ENCODE assay signal across 1 cellular context in the genomic region with DNA sequence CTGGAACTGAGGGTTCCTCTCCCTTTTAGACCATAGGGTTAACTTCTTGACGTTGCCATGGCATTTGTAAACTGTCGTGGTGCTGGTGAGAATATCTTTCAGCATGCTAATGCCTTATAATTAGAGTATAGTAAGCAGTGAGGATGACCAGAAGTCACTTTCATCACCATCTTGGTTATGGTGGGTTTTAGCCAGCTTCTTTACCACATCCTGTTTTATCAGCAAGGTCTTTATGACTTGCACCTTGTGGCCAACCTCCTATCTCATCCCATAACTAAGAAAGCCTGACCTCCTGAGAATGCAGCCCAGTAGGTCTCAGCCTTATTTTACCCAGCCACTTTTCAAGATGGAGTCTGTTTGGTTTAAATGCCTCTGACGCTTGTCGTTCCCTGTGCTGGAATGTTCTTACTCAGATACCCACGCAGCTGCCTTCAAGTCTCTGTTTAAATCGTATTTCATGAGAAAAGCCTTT.
TF ChIP-seq lines count a peak whose summit lies in the region.

No MANE protein-coding gene starts in this region.

TF ChIP-seq in K562, 482 proteins besides CTCF, POLR2A, EP300 and RAD21 (continued from another document and continues in another):
- peak; percentile 56; the same call in 1 of the 2 replicates for TF ChIP-seq E2F3 (CRISPR knock-in tag; IDR thresholded peaks at IDR 0.05)
- no peak for TF ChIP-seq STAT5A (IDR thresholded peaks at IDR 0.05; ENCODE audit: borderline replicate concordance, low read length)
- TF ChIP-seq CXXC5 (CRISPR knock-in tag; IDR thresholded peaks at IDR 0.05), result peak; percentile 40; the same call in 1 of the 2 replicates
- peak; percentile 75; the same call in 1 of the 2 replicates for TF ChIP-seq KLF6 (CRISPR knock-in tag; IDR thresholded peaks at IDR 0.05; ENCODE audit: borderline replicate concordance)
- no peak for TF ChIP-seq NR2C1 (IDR thresholded peaks at IDR 0.05)
- peak; percentile 63; the same call in 1 of the 2 replicates for TF ChIP-seq NR2C1 (tag; IDR thresholded peaks at IDR 0.05)
- TF ChIP-seq, protein P1, sequence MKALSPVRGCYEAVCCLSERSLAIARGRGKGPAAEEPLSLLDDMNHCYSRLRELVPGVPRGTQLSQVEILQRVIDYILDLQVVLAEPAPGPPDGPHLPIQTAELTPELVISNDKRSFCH (CRISPR knock-in tag; IDR thresholded peaks at IDR 0.05), result 0 out of 2 replicates have a peak, but pooled peaks have one; percentile 29
- TF ChIP-seq, protein P1 (tag; IDR thresholded peaks at IDR 0.05), result peak; percentile 95
- no peak for TF ChIP-seq MYBL2 (IDR thresholded peaks at IDR 0.05; ENCODE audit: low read depth)
- TF ChIP-seq MYBL2 (CRISPR knock-in tag; IDR thresholded peaks at IDR 0.05; ENCODE audit: borderline replicate concordance), result no peak
- no peak for TF ChIP-seq WHSC1 (IDR thresholded peaks at IDR 0.05; ENCODE audit: low read length)
- TF ChIP-seq HNRNPUL1 (IDR thresholded peaks at IDR 0.05; ENCODE audit: low read length), result no peak
- TF ChIP-seq, protein P2, sequence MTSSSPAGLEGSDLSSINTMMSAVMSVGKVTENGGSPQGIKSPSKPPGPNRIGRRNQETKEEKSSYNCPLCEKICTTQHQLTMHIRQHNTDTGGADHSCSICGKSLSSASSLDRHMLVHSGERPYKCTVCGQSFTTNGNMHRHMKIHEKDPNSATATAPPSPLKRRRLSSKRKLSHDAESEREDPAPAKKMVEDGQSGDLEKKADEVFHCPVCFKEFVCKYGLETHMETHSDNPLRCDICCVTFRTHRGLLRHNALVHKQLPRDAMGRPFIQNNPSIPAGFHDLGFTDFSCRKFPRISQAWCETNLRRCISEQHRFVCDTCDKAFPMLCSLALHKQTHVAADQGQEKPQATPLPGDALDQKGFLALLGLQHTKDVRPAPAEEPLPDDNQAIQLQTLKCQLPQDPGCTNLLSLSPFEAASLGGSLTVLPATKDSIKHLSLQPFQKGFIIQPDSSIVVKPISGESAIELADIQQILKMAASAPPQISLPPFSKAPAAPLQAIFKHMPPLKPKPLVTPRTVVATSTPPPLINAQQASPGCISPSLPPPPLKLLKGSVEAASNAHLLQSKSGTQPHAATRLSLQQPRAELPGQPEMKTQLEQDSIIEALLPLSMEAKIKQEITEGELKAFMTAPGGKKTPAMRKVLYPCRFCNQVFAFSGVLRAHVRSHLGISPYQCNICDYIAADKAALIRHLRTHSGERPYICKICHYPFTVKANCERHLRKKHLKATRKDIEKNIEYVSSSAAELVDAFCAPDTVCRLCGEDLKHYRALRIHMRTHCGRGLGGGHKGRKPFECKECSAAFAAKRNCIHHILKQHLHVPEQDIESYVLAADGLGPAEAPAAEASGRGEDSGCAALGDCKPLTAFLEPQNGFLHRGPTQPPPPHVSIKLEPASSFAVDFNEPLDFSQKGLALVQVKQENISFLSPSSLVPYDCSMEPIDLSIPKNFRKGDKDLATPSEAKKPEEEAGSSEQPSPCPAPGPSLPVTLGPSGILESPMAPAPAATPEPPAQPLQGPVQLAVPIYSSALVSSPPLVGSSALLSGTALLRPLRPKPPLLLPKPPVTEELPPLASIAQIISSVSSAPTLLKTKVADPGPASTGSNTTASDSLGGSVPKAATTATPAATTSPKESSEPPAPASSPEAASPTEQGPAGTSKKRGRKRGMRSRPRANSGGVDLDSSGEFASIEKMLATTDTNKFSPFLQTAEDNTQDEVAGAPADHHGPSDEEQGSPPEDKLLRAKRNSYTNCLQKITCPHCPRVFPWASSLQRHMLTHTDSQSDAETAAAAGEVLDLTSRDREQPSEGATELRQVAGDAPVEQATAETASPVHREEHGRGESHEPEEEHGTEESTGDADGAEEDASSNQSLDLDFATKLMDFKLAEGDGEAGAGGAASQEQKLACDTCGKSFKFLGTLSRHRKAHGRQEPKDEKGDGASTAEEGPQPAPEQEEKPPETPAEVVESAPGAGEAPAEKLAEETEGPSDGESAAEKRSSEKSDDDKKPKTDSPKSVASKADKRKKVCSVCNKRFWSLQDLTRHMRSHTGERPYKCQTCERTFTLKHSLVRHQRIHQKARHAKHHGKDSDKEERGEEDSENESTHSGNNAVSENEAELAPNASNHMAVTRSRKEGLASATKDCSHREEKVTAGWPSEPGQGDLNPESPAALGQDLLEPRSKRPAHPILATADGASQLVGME (CRISPR knock-in tag; IDR thresholded peaks at IDR 0.05), result no peak
- no peak for TF ChIP-seq RFX7 (CRISPR knock-in tag; IDR thresholded peaks at IDR 0.05)
- TF ChIP-seq, protein P3, sequence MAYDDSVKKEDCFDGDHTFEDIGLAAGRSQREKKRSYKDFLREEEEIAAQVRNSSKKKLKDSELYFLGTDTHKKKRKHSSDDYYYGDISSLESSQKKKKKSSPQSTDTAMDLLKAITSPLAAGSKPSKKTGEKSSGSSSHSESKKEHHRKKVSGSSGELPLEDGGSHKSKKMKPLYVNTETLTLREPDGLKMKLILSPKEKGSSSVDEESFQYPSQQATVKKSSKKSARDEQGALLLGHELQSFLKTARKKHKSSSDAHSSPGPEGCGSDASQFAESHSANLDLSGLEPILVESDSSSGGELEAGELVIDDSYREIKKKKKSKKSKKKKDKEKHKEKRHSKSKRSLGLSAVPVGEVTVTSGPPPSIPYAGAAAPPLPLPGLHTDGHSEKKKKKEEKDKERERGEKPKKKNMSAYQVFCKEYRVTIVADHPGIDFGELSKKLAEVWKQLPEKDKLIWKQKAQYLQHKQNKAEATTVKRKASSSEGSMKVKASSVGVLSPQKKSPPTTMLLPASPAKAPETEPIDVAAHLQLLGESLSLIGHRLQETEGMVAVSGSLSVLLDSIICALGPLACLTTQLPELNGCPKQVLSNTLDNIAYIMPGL (CRISPR knock-in tag; IDR thresholded peaks at IDR 0.05), result no peak
- no peak for TF ChIP-seq ZNF561 (CRISPR knock-in tag; conservative IDR thresholded peaks at IDR 0.05)
- TF ChIP-seq GABPA (tag; conservative IDR thresholded peaks at IDR 0.05; ENCODE audit: low read depth), result peak; percentile 33; the same call in 1 of the 2 replicates
- TF ChIP-seq, protein P4, sequence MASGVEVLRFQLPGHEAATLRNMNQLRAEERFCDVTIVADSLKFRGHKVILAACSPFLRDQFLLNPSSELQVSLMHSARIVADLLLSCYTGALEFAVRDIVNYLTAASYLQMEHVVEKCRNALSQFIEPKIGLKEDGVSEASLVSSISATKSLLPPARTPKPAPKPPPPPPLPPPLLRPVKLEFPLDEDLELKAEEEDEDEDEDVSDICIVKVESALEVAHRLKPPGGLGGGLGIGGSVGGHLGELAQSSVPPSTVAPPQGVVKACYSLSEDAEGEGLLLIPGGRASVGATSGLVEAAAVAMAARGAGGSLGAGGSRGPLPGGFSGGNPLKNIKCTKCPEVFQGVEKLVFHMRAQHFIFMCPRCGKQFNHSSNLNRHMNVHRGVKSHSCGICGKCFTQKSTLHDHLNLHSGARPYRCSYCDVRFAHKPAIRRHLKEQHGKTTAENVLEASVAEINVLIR (CRISPR knock-in tag; IDR thresholded peaks at IDR 0.05), result peak; percentile 62; the same call in 1 of the 2 replicates
- TF ChIP-seq, protein P5, sequence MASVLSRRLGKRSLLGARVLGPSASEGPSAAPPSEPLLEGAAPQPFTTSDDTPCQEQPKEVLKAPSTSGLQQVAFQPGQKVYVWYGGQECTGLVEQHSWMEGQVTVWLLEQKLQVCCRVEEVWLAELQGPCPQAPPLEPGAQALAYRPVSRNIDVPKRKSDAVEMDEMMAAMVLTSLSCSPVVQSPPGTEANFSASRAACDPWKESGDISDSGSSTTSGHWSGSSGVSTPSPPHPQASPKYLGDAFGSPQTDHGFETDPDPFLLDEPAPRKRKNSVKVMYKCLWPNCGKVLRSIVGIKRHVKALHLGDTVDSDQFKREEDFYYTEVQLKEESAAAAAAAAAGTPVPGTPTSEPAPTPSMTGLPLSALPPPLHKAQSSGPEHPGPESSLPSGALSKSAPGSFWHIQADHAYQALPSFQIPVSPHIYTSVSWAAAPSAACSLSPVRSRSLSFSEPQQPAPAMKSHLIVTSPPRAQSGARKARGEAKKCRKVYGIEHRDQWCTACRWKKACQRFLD (CRISPR knock-in tag; IDR thresholded peaks at IDR 0.05), result 0 out of 2 replicates have a peak, but pooled peaks have one; percentile 60
- TF ChIP-seq, protein P6, sequence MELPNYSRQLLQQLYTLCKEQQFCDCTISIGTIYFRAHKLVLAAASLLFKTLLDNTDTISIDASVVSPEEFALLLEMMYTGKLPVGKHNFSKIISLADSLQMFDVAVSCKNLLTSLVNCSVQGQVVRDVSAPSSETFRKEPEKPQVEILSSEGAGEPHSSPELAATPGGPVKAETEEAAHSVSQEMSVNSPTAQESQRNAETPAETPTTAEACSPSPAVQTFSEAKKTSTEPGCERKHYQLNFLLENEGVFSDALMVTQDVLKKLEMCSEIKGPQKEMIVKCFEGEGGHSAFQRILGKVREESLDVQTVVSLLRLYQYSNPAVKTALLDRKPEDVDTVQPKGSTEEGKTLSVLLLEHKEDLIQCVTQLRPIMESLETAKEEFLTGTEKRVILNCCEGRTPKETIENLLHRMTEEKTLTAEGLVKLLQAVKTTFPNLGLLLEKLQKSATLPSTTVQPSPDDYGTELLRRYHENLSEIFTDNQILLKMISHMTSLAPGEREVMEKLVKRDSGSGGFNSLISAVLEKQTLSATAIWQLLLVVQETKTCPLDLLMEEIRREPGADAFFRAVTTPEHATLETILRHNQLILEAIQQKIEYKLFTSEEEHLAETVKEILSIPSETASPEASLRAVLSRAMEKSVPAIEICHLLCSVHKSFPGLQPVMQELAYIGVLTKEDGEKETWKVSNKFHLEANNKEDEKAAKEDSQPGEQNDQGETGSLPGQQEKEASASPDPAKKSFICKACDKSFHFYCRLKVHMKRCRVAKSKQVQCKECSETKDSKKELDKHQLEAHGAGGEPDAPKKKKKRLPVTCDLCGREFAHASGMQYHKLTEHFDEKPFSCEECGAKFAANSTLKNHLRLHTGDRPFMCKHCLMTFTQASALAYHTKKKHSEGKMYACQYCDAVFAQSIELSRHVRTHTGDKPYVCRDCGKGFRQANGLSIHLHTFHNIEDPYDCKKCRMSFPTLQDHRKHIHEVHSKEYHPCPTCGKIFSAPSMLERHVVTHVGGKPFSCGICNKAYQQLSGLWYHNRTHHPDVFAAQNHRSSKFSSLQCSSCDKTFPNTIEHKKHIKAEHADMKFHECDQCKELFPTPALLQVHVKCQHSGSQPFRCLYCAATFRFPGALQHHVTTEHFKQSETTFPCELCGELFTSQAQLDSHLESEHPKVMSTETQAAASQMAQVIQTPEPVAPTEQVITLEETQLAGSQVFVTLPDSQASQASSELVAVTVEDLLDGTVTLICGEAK (IDR thresholded peaks at IDR 0.05), result no peak
- TF ChIP-seq, protein P6 (CRISPR knock-in tag; IDR thresholded peaks at IDR 0.05), result no peak
- TF ChIP-seq FOXJ2 (tag; IDR thresholded peaks at IDR 0.05), result no peak
- TF ChIP-seq, protein P7, sequence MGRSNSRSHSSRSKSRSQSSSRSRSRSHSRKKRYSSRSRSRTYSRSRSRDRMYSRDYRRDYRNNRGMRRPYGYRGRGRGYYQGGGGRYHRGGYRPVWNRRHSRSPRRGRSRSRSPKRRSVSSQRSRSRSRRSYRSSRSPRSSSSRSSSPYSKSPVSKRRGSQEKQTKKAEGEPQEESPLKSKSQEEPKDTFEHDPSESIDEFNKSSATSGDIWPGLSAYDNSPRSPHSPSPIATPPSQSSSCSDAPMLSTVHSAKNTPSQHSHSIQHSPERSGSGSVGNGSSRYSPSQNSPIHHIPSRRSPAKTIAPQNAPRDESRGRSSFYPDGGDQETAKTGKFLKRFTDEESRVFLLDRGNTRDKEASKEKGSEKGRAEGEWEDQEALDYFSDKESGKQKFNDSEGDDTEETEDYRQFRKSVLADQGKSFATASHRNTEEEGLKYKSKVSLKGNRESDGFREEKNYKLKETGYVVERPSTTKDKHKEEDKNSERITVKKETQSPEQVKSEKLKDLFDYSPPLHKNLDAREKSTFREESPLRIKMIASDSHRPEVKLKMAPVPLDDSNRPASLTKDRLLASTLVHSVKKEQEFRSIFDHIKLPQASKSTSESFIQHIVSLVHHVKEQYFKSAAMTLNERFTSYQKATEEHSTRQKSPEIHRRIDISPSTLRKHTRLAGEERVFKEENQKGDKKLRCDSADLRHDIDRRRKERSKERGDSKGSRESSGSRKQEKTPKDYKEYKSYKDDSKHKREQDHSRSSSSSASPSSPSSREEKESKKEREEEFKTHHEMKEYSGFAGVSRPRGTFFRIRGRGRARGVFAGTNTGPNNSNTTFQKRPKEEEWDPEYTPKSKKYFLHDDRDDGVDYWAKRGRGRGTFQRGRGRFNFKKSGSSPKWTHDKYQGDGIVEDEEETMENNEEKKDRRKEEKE (IDR thresholded peaks at IDR 0.05; ENCODE audit: borderline replicate concordance in 1 of 2, control insufficient read depth in 1 of 2, low read depth in 2 of 2, low read length in 1 of 2), result no peak
